In genomic region chr12:6532051-6532926, GRCh38 we compare ENCODE assay signal across 8 cellular contexts. TPM values are rescaled to one million over a fixed set of nuclear protein-coding genes. Genes with fewer than 3 reads are reported as not detected.
A peak's percentile ranks its signal among the peaks of the same experiment; 100 is the strongest.
DNase-seq lines count a peak whose midpoint lies in the region; ATAC-seq and TF ChIP-seq lines count a peak whose summit lies in the region.

No MANE protein-coding gene starts in this region.

- TF ChIP-seq CTCF in AG09319 (IDR thresholded peaks at IDR 0.05; ENCODE audit: low read depth, low read length): no peak
- no peak for TF ChIP-seq CTCF in colonic mucosa (IDR thresholded peaks at IDR 0.05)
- no peak for TF ChIP-seq CTCF in left lung (IDR thresholded peaks at IDR 0.05)

- no peaks in the 10 kb centered on the region for H3K27me3 Mint-ChIP-seq in activated CD4-positive, alpha-beta T cell treated with anti-CD3 and anti-CD28 coated beads, Interleukin-2, amount 10 ng/mL, durations not matched to agents 24 days and 14 days

- H3K4me1 ChIP-seq in colonic mucosa (peaks cover 17% of the 10 kb centered on the region), left lung (peaks cover 17 to 41% of the 10 kb centered on the region in 2 donors)

- peaks cover 82% of the 10 kb centered on the region for H3K36me3 Mint-ChIP-seq in activated CD4-positive, alpha-beta T cell treated with anti-CD3 and anti-CD28 coated beads, Interleukin-2, amount 10 ng/mL, durations not matched to agents 24 days and 14 days (ENCODE audit: low read depth)

- no peaks in the 10 kb centered on the region for H3K9me3 Mint-ChIP-seq in activated CD4-positive, alpha-beta T cell treated with anti-CD3 and anti-CD28 coated beads, Interleukin-2, amount 10 ng/mL, durations not matched to agents 24 days and 14 days

- H3K4me1 Mint-ChIP-seq in activated CD4-positive, alpha-beta T cell treated with anti-CD3 and anti-CD28 coated beads, Interleukin-2, amount 10 ng/mL, durations not matched to agents 24 days and 14 days: peaks cover 30% of the 10 kb centered on the region

- H3K27ac Mint-ChIP-seq in activated CD4-positive, alpha-beta T cell treated with anti-CD3 and anti-CD28 coated beads, Interleukin-2, amount 10 ng/mL, durations not matched to agents 24 days and 14 days: peak overlapping the region; percentile 99

- peak overlapping the region; percentile 92 for H3K4me3 Mint-ChIP-seq in activated CD4-positive, alpha-beta T cell treated with anti-CD3 and anti-CD28 coated beads, Interleukin-2, amount 10 ng/mL, durations not matched to agents 24 days and 14 days

- peak overlapping the region; percentile 70 to 99 for H3K9ac ChIP-seq in colonic mucosa (ENCODE audit: low read depth in 2 of 2, low read length in 2 of 2)

- peak; percentile 41 for ATAC-seq in GM19351 (IDR thresholded peaks at IDR 0.05; ENCODE audit: unreplicated experiment)
- peak; percentile 6 for ATAC-seq in left lung
- ATAC-seq in HG02852 (IDR thresholded peaks at IDR 0.05; ENCODE audit: unreplicated experiment): no peak

- H3K4me3 ChIP-seq in colonic mucosa: peak overlapping the region; percentile 99
- H3K4me3 ChIP-seq in left lung: peak overlapping the region in 1 of 2 donors; percentile 99

- H3K36me3 ChIP-seq in colonic mucosa (peaks cover 19% of the 10 kb centered on the region), left lung (peaks cover 0 to 60% of the 10 kb centered on the region in 2 donors)

- intact Hi-C loops in activated CD4-positive, alpha-beta T cell treated with anti-CD3 and anti-CD28 coated beads, Interleukin-2, amount 10 ng/mL, durations not matched to agents 24 days and 14 days (cut with micrococcal nuclease): loop anchor here (1.0 kb wide), 3 partner anchors 38 to 197 kb away; partner anchors contain the start of genes NCAPD2 and VAMP1
- intact Hi-C loops in colonic mucosa (cut with DNase I): no loop called here
- intact Hi-C loops in left lung (cut with DNase I): loop anchor here in 1 of 2 donors (10.0 kb wide), 1 partner anchor 107 kb away; no protein-coding TSS in a partner anchor

- DNase-seq in AG09319 (ENCODE audit: extremely low read depth, low read depth) (peak; percentile 92), NCI-H2171 treated with DMSO at 0.1 percent for 48 hours (lab: John Stamatoyannopoulos, UW) (peak; percentile 84), colonic mucosa (peak; percentile 62), left lung (peak; percentile 86 to 87)
- DNase-seq in activated CD4-positive, alpha-beta T cell treated with anti-CD3 and anti-CD28 coated beads, Interleukin-2, amount 10 ng/mL, durations not matched to agents 24 days and 14 days: peak; percentile 94
- DNase-seq in stimulated activated CD4-positive, alpha-beta T cell treated with anti-CD3 and anti-CD28 coated beads, Interleukin-2, amount 100 ng/mL, for 4 hours (ENCODE audit: low read depth): peak; percentile 88

- H3K27ac ChIP-seq in colonic mucosa (peak overlapping the region; percentile 99), left lung (peak overlapping the region; percentile 97 to 99)

- H3K27me3 ChIP-seq in colonic mucosa (no peaks in the 10 kb centered on the region), left lung (no peaks in the 10 kb centered on the region)

- H3K9me3 ChIP-seq in colonic mucosa (no peaks in the 10 kb centered on the region), left lung (no peaks in the 10 kb centered on the region)

RNA-seq across cellular contexts. Expression of gene GAPDH, which starts 2.0 kb away (rescaled TPM):
- 4,585 and 4,599 TPM in 2 replicates for total RNA-seq in activated CD4-positive, alpha-beta T cell treated with anti-CD3 and anti-CD28 coated beads, Interleukin-2, amount 10 ng/mL, durations not matched to agents 24 days and 14 days
- 1,000 to 10,000 TPM; 3,442 to 3,768 TPM for total RNA-seq in colonic mucosa
- total RNA-seq in left lung: 1,000 to 10,000 TPM; 1,126 to 2,070 TPM

RNA-seq across cellular contexts. Expression of gene IFFO1, which starts 23.6 kb away (rescaled TPM):
- 16.0 and 16.9 TPM in 2 replicates for total RNA-seq in activated CD4-positive, alpha-beta T cell treated with anti-CD3 and anti-CD28 coated beads, Interleukin-2, amount 10 ng/mL, durations not matched to agents 24 days and 14 days
- total RNA-seq in colonic mucosa: 1 to 10 TPM; 2.5 to 4.1 TPM
- 10 to 100 TPM; 15.2 to 27.9 TPM for total RNA-seq in left lung

RNA-seq across cellular contexts. Expression of gene NOP2, which starts 35.8 kb away (rescaled TPM):
- total RNA-seq in activated CD4-positive, alpha-beta T cell treated with anti-CD3 and anti-CD28 coated beads, Interleukin-2, amount 10 ng/mL, durations not matched to agents 24 days and 14 days: 192 and 193 TPM in 2 replicates
- total RNA-seq in colonic mucosa (10 to 100 TPM; 19.1 to 39.6 TPM), left lung (10 to 100 TPM; 23.4 to 48.1 TPM)

RNA-seq across cellular contexts. Expression of gene NCAPD2, which starts 38.4 kb away (rescaled TPM):
- 104 and 106 TPM in 2 replicates for total RNA-seq in activated CD4-positive, alpha-beta T cell treated with anti-CD3 and anti-CD28 coated beads, Interleukin-2, amount 10 ng/mL, durations not matched to agents 24 days and 14 days
- total RNA-seq in colonic mucosa (10 to 100 TPM; 35.9 to 94.1 TPM), left lung (10 to 100 TPM; 23.1 to 29.4 TPM)

RNA-seq across cellular contexts. Expression of gene MRPL51, which starts 39.2 kb away (rescaled TPM):
- total RNA-seq in activated CD4-positive, alpha-beta T cell treated with anti-CD3 and anti-CD28 coated beads, Interleukin-2, amount 10 ng/mL, durations not matched to agents 24 days and 14 days: 277 and 280 TPM in 2 replicates
- total RNA-seq in colonic mucosa: 100 to 1,000 TPM; 132 to 220 TPM
- total RNA-seq in left lung: 100 to 1,000 TPM; 135 to 141 TPM
